Comparison of ENCODE assay signal across 1 cellular context in the genomic region with DNA sequence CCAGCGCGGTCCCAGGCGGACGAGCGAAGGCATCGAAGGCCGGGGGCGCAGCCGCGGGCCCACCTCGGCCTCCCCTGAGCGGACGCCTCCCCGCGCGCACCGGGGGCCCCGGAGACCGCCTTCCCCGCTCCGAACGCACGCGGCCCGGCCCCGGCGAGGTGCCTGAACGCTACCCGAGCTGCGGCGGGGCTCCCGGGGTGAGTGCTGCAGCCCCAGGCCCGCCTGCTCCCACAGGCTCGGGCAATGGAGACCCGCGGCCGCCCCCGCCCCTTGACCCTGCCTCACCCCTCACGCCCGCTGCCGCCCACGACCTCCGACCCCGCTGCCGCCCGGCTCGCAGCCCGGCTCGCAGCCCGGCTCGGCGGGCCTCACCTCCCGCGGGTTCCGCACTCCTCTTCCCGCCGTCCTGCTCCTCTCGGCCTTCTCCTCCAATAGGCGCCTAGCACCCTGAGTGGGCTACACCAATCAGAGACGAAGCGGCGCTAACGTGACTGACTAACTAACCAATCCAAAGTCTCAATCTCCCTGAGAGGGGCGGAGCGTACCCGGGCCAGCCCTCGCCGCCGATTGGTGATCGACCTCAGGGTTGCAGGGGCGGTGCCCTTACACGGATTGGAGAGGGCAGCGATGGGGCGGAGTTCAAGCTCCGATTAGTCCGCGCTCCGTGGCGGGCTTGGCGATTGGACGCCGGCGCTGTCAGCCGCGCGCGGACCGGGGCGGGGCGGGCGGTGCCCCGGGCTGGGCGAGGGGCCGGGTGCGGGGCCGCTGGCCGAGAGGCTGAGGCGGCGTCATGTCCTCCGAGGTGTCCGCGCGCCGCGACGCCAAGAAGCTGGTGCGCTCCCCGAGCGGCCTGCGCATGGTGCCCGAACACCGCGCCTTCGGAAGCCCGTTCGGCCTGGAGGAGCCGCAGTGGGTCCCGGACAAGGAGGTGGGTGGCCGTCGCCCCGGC.
A peak's percentile ranks its signal among the peaks of the same experiment; 100 is the strongest.
TF ChIP-seq lines count a peak whose summit lies in the region.

XRCC3 (minus strand) TSS at position 400 of the 949 bp plus-strand sequence. CDS start 4,364 bp downstream, outside the sequence.
ZFYVE21 (plus strand) TSS at position 759 of the 949 bp plus-strand sequence; CDS start at position 791, 32 bp downstream.

TF ChIP-seq in HepG2, 621 proteins besides CTCF, POLR2A, EP300 and RAD21 (continued from another document and continues in another):
- peak; percentile 77 for TF ChIP-seq MXD4 (CRISPR knock-in tag; IDR thresholded peaks at IDR 0.05)
- TF ChIP-seq KLF12 (CRISPR knock-in tag; IDR thresholded peaks at IDR 0.05; ENCODE audit: borderline replicate concordance) = peak; percentile 55; the same call in 1 of the 2 replicates
- TF ChIP-seq GABPA (IDR thresholded peaks at IDR 0.05; ENCODE audit: low read depth, low read length) = 0 out of 2 replicates have a peak, but pooled peaks have one; percentile 14
- no peak for TF ChIP-seq GABPA (CRISPR knock-in tag; IDR thresholded peaks at IDR 0.05; ENCODE audit: low read depth)
- no peak for TF ChIP-seq ZBTB40 (IDR thresholded peaks at IDR 0.05)
- 0 out of 2 replicates have a peak, but pooled peaks have one; percentile 20 for TF ChIP-seq ZBTB40 (CRISPR knock-in tag; IDR thresholded peaks at IDR 0.05)
- TF ChIP-seq, protein P1, sequence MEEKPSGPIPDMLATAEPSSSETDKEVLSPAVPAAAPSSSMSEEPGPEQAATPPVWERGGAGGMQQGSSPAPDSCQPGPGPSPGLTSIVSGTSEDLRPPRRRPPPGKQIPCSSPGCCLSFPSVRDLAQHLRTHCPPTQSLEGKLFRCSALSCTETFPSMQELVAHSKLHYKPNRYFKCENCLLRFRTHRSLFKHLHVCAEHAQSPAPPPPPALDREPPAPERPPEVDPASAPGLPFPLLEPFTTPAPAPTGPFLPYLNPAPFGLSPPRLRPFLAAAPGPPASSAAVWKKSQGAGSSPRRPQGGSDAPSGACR (CRISPR knock-in tag; IDR thresholded peaks at IDR 0.05) = no peak
- TF ChIP-seq ARNT (IDR thresholded peaks at IDR 0.05) = no peak
- TF ChIP-seq TOPORS (CRISPR knock-in tag; IDR thresholded peaks at IDR 0.05) = peak; percentile 56; the same call in 1 of the 2 replicates
- peak; percentile 33; the same call in 1 of the 2 replicates for TF ChIP-seq ERF (CRISPR knock-in tag; IDR thresholded peaks at IDR 0.05)
- TF ChIP-seq ZNF282 (IDR thresholded peaks at IDR 0.05; ENCODE audit: partially characterized antibody) = no peak
- TF ChIP-seq RBM39 (IDR thresholded peaks at IDR 0.05; ENCODE audit: low read depth, low read length, poor library complexity, severe bottlenecking) = peak; percentile 72
- peak; percentile 96 for TF ChIP-seq NFYC (CRISPR knock-in tag; IDR thresholded peaks at IDR 0.05)
- TF ChIP-seq ELF1 (CRISPR knock-in tag; IDR thresholded peaks at IDR 0.05) = peak; percentile 62
- 0 out of 2 replicates have a peak, but pooled peaks have one; percentile 9 for TF ChIP-seq ZSCAN31 (CRISPR knock-in tag; IDR thresholded peaks at IDR 0.05; ENCODE audit: low read depth)
- 0 out of 2 replicates have a peak, but pooled peaks have one; percentile 11 for TF ChIP-seq AKAP8 (CRISPR knock-in tag; IDR thresholded peaks at IDR 0.05)
- no peak for TF ChIP-seq ATF6 (CRISPR knock-in tag; conservative IDR thresholded peaks at IDR 0.05)
- TF ChIP-seq, protein P2, sequence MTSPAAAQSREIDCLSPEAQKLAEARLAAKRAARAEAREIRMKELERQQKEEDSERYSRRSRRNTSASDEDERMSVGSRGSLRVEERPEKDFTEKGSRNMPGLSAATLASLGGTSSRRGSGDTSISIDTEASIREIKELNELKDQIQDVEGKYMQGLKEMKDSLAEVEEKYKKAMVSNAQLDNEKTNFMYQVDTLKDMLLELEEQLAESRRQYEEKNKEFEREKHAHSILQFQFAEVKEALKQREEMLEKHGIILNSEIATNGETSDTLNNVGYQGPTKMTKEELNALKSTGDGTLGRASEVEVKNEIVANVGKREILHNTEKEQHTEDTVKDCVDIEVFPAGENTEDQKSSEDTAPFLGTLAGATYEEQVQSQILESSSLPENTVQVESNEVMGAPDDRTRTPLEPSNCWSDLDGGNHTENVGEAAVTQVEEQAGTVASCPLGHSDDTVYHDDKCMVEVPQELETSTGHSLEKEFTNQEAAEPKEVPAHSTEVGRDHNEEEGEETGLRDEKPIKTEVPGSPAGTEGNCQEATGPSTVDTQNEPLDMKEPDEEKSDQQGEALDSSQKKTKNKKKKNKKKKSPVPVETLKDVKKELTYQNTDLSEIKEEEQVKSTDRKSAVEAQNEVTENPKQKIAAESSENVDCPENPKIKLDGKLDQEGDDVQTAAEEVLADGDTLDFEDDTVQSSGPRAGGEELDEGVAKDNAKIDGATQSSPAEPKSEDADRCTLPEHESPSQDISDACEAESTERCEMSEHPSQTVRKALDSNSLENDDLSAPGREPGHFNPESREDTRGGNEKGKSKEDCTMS (CRISPR knock-in tag; conservative IDR thresholded peaks at IDR 0.05) = no peak
- TF ChIP-seq HOXA3 (CRISPR knock-in tag; IDR thresholded peaks at IDR 0.05) = peak; percentile 60
- TF ChIP-seq, protein P3, sequence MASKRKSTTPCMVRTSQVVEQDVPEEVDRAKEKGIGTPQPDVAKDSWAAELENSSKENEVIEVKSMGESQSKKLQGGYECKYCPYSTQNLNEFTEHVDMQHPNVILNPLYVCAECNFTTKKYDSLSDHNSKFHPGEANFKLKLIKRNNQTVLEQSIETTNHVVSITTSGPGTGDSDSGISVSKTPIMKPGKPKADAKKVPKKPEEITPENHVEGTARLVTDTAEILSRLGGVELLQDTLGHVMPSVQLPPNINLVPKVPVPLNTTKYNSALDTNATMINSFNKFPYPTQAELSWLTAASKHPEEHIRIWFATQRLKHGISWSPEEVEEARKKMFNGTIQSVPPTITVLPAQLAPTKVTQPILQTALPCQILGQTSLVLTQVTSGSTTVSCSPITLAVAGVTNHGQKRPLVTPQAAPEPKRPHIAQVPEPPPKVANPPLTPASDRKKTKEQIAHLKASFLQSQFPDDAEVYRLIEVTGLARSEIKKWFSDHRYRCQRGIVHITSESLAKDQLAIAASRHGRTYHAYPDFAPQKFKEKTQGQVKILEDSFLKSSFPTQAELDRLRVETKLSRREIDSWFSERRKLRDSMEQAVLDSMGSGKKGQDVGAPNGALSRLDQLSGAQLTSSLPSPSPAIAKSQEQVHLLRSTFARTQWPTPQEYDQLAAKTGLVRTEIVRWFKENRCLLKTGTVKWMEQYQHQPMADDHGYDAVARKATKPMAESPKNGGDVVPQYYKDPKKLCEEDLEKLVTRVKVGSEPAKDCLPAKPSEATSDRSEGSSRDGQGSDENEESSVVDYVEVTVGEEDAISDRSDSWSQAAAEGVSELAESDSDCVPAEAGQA (IDR thresholded peaks at IDR 0.05; ENCODE audit: low read depth) = no peak
- TF ChIP-seq, protein P3 (CRISPR knock-in tag; IDR thresholded peaks at IDR 0.05; ENCODE audit: borderline replicate concordance) = peak; percentile 72
- no peak for TF ChIP-seq MATR3 (CRISPR knock-in tag; IDR thresholded peaks at IDR 0.05)
